ENCODE assay signal across 19 cellular contexts in the genomic region with DNA sequence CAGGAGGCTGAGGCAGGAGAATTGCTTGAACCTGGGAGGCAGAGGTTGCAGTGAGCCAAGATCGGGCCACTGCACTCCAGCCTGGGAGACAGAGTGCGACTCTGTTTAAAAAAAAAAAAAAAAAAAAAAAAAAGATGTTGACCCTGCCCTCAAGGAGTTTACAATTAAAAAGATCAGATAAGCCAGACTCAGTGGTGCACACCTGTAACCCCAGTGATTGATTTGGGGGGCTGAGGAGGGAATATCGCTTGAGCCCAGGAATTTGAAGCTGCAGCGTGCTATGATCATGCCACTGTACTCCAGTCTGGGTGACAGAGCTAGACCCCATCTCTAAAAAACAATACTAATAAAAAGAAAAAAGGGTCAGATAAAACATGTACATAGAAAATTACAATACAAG. TPM values are rescaled to one million over a fixed set of nuclear protein-coding genes. Genes with fewer than 3 reads are reported as not detected.
DNase-seq lines count a peak whose midpoint lies in the region; ATAC-seq and TF ChIP-seq lines count a peak whose summit lies in the region.
"Had no signal": no experiment of that assay in that cellular context is flagged by ENCODE, and none has a peak within 500 bp of the region (broad histone marks: within the 10 kb centered on the region; RNA-seq: fewer than 3 reads in every experiment).

No MANE protein-coding gene starts in this region.

- intact Hi-C loops in CD14-positive monocyte (cut with micrococcal nuclease): loop anchor here in 1 of 2 donors (5.0 to 10.0 kb wide), 2 partner anchors 250 to 477 kb away; partner anchors contain the start of genes RCC1 and YTHDF2
- intact Hi-C loops in gastrocnemius medialis (cut with DNase I; ENCODE audit: low total_unique reads): loop anchor here (2.0 to 10.0 kb wide), 2 partner anchors 71 to 627 kb away; partner anchors contain the start of gene MED18

- no peak overlapping the region for H3K4me3 Mint-ChIP-seq in CD14-positive monocyte
- peak overlapping the region; percentile 79 for H3K4me3 Mint-ChIP-seq in activated naive CD8-positive, alpha-beta T cell treated with anti-CD3 and anti-CD28 coated beads, Interleukin-2, amount 10 ng/mL, durations not matched to agents 7 days and 5 days
- H3K4me3 Mint-ChIP-seq in naive thymus-derived CD8-positive, alpha-beta T cell: peak overlapping the region in 9 of 10 donors; percentile 18 to 90 (median 57)

- WGBS in GM23248 (ENCODE audit: low coverage in 1 of 2, low lambda C conversion rate in 2 of 2, missing lambda C conversion rate in 2 of 2), 2 experiments: 79 to 91% methylated on average over 4 of the region's 4 CpGs

- in situ Hi-C loops in GM23248 (cut with MboI) (no loop called here), gastrocnemius medialis (cut with MboI; ENCODE audit: low sequenced_read_pairs in 4 of 4) (no loop called here), brain microvascular endothelial cell (cut with HindIII; ENCODE audit: low pct_ligation_motif_present, low sequenced_read_pairs) (no loop called here)

- no peaks in the 10 kb centered on the region for H3K9me3 ChIP-seq in GM23248 (ENCODE audit: low read depth)
- H3K9me3 ChIP-seq in gastrocnemius medialis: no peaks in the 10 kb centered on the region
- H3K9me3 ChIP-seq: left lung, mucosa of descending colon, uterus had no signal

- POLR2A ChIA-PET in activated naive CD8-positive, alpha-beta T cell treated with anti-CD3 and anti-CD28 coated beads, Interleukin-2, amount 10 ng/mL, durations not matched to agents 7 days and 5 days (lab: Charles Lee): interaction anchor here (0.6 to 7.1 kb wide), 4 partner anchors 10 to 387 kb away, joined by 4 to 122 read pairs (median 19); partner anchors contain the start of gene MED18
- POLR2A ChIA-PET in naive thymus-derived CD8-positive, alpha-beta T cell (lab: Charles Lee): interaction anchor here (0.5 to 8.2 kb wide), 6 partner anchors 11 to 324 kb away, joined by 3 to 95 read pairs (median 8); partner anchors contain the start of genes ATP5IF1 and MED18

- H3K4me1 Mint-ChIP-seq in CD14-positive monocyte: peaks cover 24% of the 10 kb centered on the region
- H3K4me1 Mint-ChIP-seq in activated naive CD8-positive, alpha-beta T cell treated with anti-CD3 and anti-CD28 coated beads, Interleukin-2, amount 10 ng/mL, durations not matched to agents 7 days and 5 days: peaks cover 29% of the 10 kb centered on the region
- peaks cover 19 to 50% (median 37%) of the 10 kb centered on the region in 4 donors for H3K4me1 Mint-ChIP-seq in naive thymus-derived CD8-positive, alpha-beta T cell

- H3K79me2 ChIP-seq in GM23248 (ENCODE audit: insufficient read depth): peaks cover 34% of the 10 kb centered on the region

- H3K27ac ChIP-seq in GM23248 (peak overlapping the region; percentile 99), gastrocnemius medialis (peak overlapping the region in 1 of 4 donors; percentile 95), brain microvascular endothelial cell (no peak overlapping the region)
- H3K27ac ChIP-seq: parathyroid adenoma, VCaP had no signal

- H3K4me1 ChIP-seq in GM23248 (ENCODE audit: insufficient read depth) (peaks cover 17% of the 10 kb centered on the region), gastrocnemius medialis (peaks cover 16 to 29% of the 10 kb centered on the region in 2 donors)
- H3K4me1 ChIP-seq: parathyroid adenoma, uterus had no signal

- H3K4me2 ChIP-seq in GM23248 (ENCODE audit: unreplicated experiment): peak overlapping the region; percentile 80

- H3K36me3 Mint-ChIP-seq in CD14-positive monocyte: peaks cover 5 to 10% of the 10 kb centered on the region in 2 donors
- H3K36me3 Mint-ChIP-seq in activated naive CD8-positive, alpha-beta T cell treated with anti-CD3 and anti-CD28 coated beads, Interleukin-2, amount 10 ng/mL, durations not matched to agents 7 days and 5 days: no peaks in the 10 kb centered on the region
- no peaks in the 10 kb centered on the region for H3K36me3 Mint-ChIP-seq in naive thymus-derived CD8-positive, alpha-beta T cell

- ATAC-seq in activated naive CD8-positive, alpha-beta T cell treated with anti-CD3 and anti-CD28 coated beads, Interleukin-2, amount 10 ng/mL, durations not matched to agents 7 days and 5 days (ENCODE audit: low read depth): no peak
- ATAC-seq in naive thymus-derived CD8-positive, alpha-beta T cell: no peak
- ATAC-seq in GM21390 (IDR thresholded peaks at IDR 0.05; ENCODE audit: unreplicated experiment) (no peak), gastrocnemius medialis (no peak)
- ATAC-seq: HCT116, left lung, mucosa of descending colon had no signal

- no peaks in the 10 kb centered on the region for H3K9me2 ChIP-seq in GM23248 (ENCODE audit: insufficient read depth)

- H3K27ac Mint-ChIP-seq in CD14-positive monocyte: peak overlapping the region in 5 of 7 donors; percentile 15 to 99 (median 96)
- peak overlapping the region; percentile 98 for H3K27ac Mint-ChIP-seq in activated naive CD8-positive, alpha-beta T cell treated with anti-CD3 and anti-CD28 coated beads, Interleukin-2, amount 10 ng/mL, durations not matched to agents 7 days and 5 days
- H3K27ac Mint-ChIP-seq in naive thymus-derived CD8-positive, alpha-beta T cell: peak overlapping the region in 5 of 10 donors; percentile 19 to 80 (median 70)

- DNase-seq in CD14-positive monocyte (ENCODE audit: low spot score): no peak
- DNase-seq in GM23248: no peak
- no peak for DNase-seq in activated naive CD8-positive, alpha-beta T cell treated with anti-CD3 and anti-CD28 coated beads, Interleukin-2, amount 10 ng/mL, durations not matched to agents 7 days and 5 days
- no peak for DNase-seq in naive thymus-derived CD8-positive, alpha-beta T cell
- no peak for DNase-seq in gastrocnemius medialis
- DNase-seq in EL: no peak
- no peak for DNase-seq in brain microvascular endothelial cell
- DNase-seq: activated CD4-positive, alpha-beta T cell treated with anti-CD3 and anti-CD28 coated beads, Interleukin-2, amount 50 U/mL, for 48 hours; cortex of kidney; IMR-90; left lung; mucosa of descending colon; NCI-H1694 treated with DMSO at 0.1 percent for 48 hours; NCI-H446 treated with DMSO at 0.1 percent for 48 hours; uterus had no signal

- H3K4me3 ChIP-seq in GM23248 (no peak overlapping the region), gastrocnemius medialis (no peak overlapping the region), brain microvascular endothelial cell (ENCODE audit: low read depth, low read length) (no peak overlapping the region)
- H3K4me3 ChIP-seq: left lung, mucosa of descending colon, uterus had no signal

- no peak for TF ChIP-seq POLR2A in gastrocnemius medialis (IDR thresholded peaks at IDR 0.05)

- H3K9me3 Mint-ChIP-seq in CD14-positive monocyte: peaks cover 0 to 3% (median 0%) of the 10 kb centered on the region in 7 donors
- H3K9me3 Mint-ChIP-seq in activated naive CD8-positive, alpha-beta T cell treated with anti-CD3 and anti-CD28 coated beads, Interleukin-2, amount 10 ng/mL, durations not matched to agents 7 days and 5 days: no peaks in the 10 kb centered on the region
- H3K9me3 Mint-ChIP-seq in naive thymus-derived CD8-positive, alpha-beta T cell: no peaks in the 10 kb centered on the region

- TF ChIP-seq CTCF in CD14-positive monocyte (IDR thresholded peaks at IDR 0.05) (no peak), gastrocnemius medialis (IDR thresholded peaks at IDR 0.05 in 4 of 5, conservative IDR thresholded peaks at IDR 0.05 in 1 of 5) (no peak), brain microvascular endothelial cell (IDR thresholded peaks at IDR 0.05; ENCODE audit: low read depth, low read length, missing control alignments) (no peak)

- H3K9ac ChIP-seq in GM23248: peak overlapping the region; percentile 87
- H3K9ac ChIP-seq: parathyroid adenoma had no signal

- no peaks in the 10 kb centered on the region for H3K27me3 ChIP-seq in GM23248 (replicated peaks; ENCODE audit: insufficient read depth)
- H3K27me3 ChIP-seq in gastrocnemius medialis: no peaks in the 10 kb centered on the region
- H3K27me3 ChIP-seq in brain microvascular endothelial cell (replicated peaks): no peaks in the 10 kb centered on the region
- H3K27me3 ChIP-seq: left lung, uterus had no signal

- H3F3A ChIP-seq in GM23248 (ENCODE audit: insufficient read depth): peaks cover 20% of the 10 kb centered on the region

- H4K20me1 ChIP-seq in GM23248 (ENCODE audit: insufficient read depth): peaks cover 19% of the 10 kb centered on the region

- H3K27me3 Mint-ChIP-seq in CD14-positive monocyte (ENCODE audit: low read depth in 3 of 3): peaks cover 15 to 21% (median 16%) of the 10 kb centered on the region in 3 donors
- no peaks in the 10 kb centered on the region for H3K27me3 Mint-ChIP-seq in activated naive CD8-positive, alpha-beta T cell treated with anti-CD3 and anti-CD28 coated beads, Interleukin-2, amount 10 ng/mL, durations not matched to agents 7 days and 5 days
- peaks cover 0 to 4% (median 0%) of the 10 kb centered on the region in 5 donors for H3K27me3 Mint-ChIP-seq in naive thymus-derived CD8-positive, alpha-beta T cell

- no peaks in the 10 kb centered on the region for H3K36me3 ChIP-seq in GM23248 (ENCODE audit: low read depth)
- no peaks in the 10 kb centered on the region for H3K36me3 ChIP-seq in gastrocnemius medialis
- H3K36me3 ChIP-seq in brain microvascular endothelial cell (replicated peaks): no peaks in the 10 kb centered on the region
- H3K36me3 ChIP-seq: left lung, uterus had no signal

- H2AFZ ChIP-seq in GM23248: peak overlapping the region; percentile 57; the same call in 1 of the 2 replicates

RNA-seq across cellular contexts. Expression of gene SESN2, which starts 1.6 kb away (rescaled TPM):
- polyA plus RNA-seq in CD14-positive monocyte (1 to 10 TPM; 5.0 to 5.1 TPM), GM23248 (2016; fragmentation: Nextera tagmentation; extraction: Ambion mirVana) (34.3 and 34.5 TPM in 2 replicates)
- 57.8 and 58.4 TPM in 2 replicates for total RNA-seq in GM23248 (2014; rRNA removed; shearing (Covaris generic))
- 10 to 100 TPM; 14.6 to 16.0 TPM for total RNA-seq in activated naive CD8-positive, alpha-beta T cell treated with anti-CD3 and anti-CD28 coated beads, Interleukin-2, amount 10 ng/mL, durations not matched to agents 7 days and 5 days
- 1 to 10 TPM; 6.4 to 6.6 TPM for total RNA-seq in naive thymus-derived CD8-positive, alpha-beta T cell
- polyA plus RNA-seq in naive thymus-derived CD8-positive, alpha-beta T cell: 1 to 10 TPM; 1.6 to 8.2 (median 4.7) TPM
- total RNA-seq in gastrocnemius medialis: 10 to 100 TPM in 2 of 4 donors, 1 to 10 TPM in 2; 5.6 to 18.9 (median 12.4) TPM

RNA-seq across cellular contexts. Expression of gene ATP5IF1, which starts 21.8 kb away (rescaled TPM):
- polyA plus RNA-seq in CD14-positive monocyte: 100 to 1,000 TPM; 296 to 339 TPM
- total RNA-seq in GM23248 (2014; rRNA removed; shearing (Covaris generic)): 98.1 and 163 TPM in 2 replicates
- polyA plus RNA-seq in GM23248 (2016; fragmentation: Nextera tagmentation; extraction: Ambion mirVana): 418 and 421 TPM in 2 replicates
- total RNA-seq in activated naive CD8-positive, alpha-beta T cell treated with anti-CD3 and anti-CD28 coated beads, Interleukin-2, amount 10 ng/mL, durations not matched to agents 7 days and 5 days: 100 to 1,000 TPM; 209 to 222 TPM
- total RNA-seq in naive thymus-derived CD8-positive, alpha-beta T cell: 100 to 1,000 TPM; 113 to 120 TPM
- polyA plus RNA-seq in naive thymus-derived CD8-positive, alpha-beta T cell: 100 to 1,000 TPM; 468 to 666 (median 606) TPM
- total RNA-seq in gastrocnemius medialis: 100 to 1,000 TPM; 125 to 333 (median 193) TPM

RNA-seq across cellular contexts. Expression of gene DNAJC8, which starts 24.9 kb away (rescaled TPM):
- polyA plus RNA-seq in CD14-positive monocyte: 100 to 1,000 TPM; 113 to 118 TPM
- total RNA-seq in GM23248 (2014; rRNA removed; shearing (Covaris generic)): 52.7 and 53.0 TPM in 2 replicates
- 98.6 and 101 TPM in 2 replicates for polyA plus RNA-seq in GM23248 (2016; fragmentation: Nextera tagmentation; extraction: Ambion mirVana)
- 100 to 1,000 TPM; 106 TPM for total RNA-seq in activated naive CD8-positive, alpha-beta T cell treated with anti-CD3 and anti-CD28 coated beads, Interleukin-2, amount 10 ng/mL, durations not matched to agents 7 days and 5 days
- total RNA-seq in naive thymus-derived CD8-positive, alpha-beta T cell: 10 to 100 TPM; 68.1 to 79.4 TPM
- polyA plus RNA-seq in naive thymus-derived CD8-positive, alpha-beta T cell: 100 to 1,000 TPM; 145 to 156 (median 151) TPM
- 10 to 100 TPM; 37.6 to 56.1 (median 51.2) TPM for total RNA-seq in gastrocnemius medialis

Comparison
In these comparisons a context has a peak if more than half of its experiments do, and no peak if none do; other contexts are left out.
1. H3K4me3 Mint-ChIP-seq: peak in activated naive CD8-positive, alpha-beta T cell treated with anti-CD3 and anti-CD28 coated beads, Interleukin-2, amount 10 ng/mL, durations not matched to agents 7 days and 5 days (single experiment) and naive thymus-derived CD8-positive, alpha-beta T cell (9 of 10); none in CD14-positive monocyte (0 of 2).